ENCODE assay signal across 12 cellular contexts in genomic region chr21:34894401-34894800, GRCh38.
"Had no signal": no experiment of that assay in that cellular context is flagged by ENCODE, and none has a peak within 500 bp of the region (broad histone marks: within the 10 kb centered on the region; RNA-seq: fewer than 3 reads in every experiment).

No MANE protein-coding gene starts in this region.

- H3K79me2 ChIP-seq: hepatocyte had no signal

- H3K4me2 ChIP-seq: hepatocyte, neural progenitor cell had no signal

- DNase-seq: activated CD4-positive, CD25-positive, alpha-beta regulatory T cell; activated naive CD4-positive, alpha-beta T cell treated with anti-CD3 and anti-CD28 coated beads, Interleukin-2, amount 10 ng/mL, durations not matched to agents 7 days and 5 days; caudate nucleus; effector CD4-positive, alpha-beta T cell; ovary; stimulated activated CD4-positive, alpha-beta T cell treated with anti-CD3 and anti-CD28 coated beads, Interleukin-12 subunit alpha, Interleukin-12 subunit beta, amount 100 ng/mL, for 4 hours; stimulated activated naive CD4-positive, alpha-beta T cell treated with Interleukin-2 at 50 U/mL for 16 hours; T-helper 1 cell had no signal

- H3K9me3 Mint-ChIP-seq: activated naive CD4-positive, alpha-beta T cell treated with anti-CD3 and anti-CD28 coated beads, Interleukin-2, amount 10 ng/mL, durations not matched to agents 7 days and 5 days had no signal

- H3K9ac ChIP-seq: neural progenitor cell had no signal

- H3K27ac ChIP-seq: coronary artery, epithelial cell of prostate, hepatocyte, neural progenitor cell, ovary had no signal

- H3K27me3 ChIP-seq: ovary had no signal

- H3K4me3 Mint-ChIP-seq: activated naive CD4-positive, alpha-beta T cell treated with anti-CD3 and anti-CD28 coated beads, Interleukin-2, amount 10 ng/mL, durations not matched to agents 7 days and 5 days; neural progenitor cell had no signal

- H3K36me3 Mint-ChIP-seq: neural progenitor cell had no signal

- H3K27ac Mint-ChIP-seq: activated naive CD4-positive, alpha-beta T cell treated with anti-CD3 and anti-CD28 coated beads, Interleukin-2, amount 10 ng/mL, durations not matched to agents 7 days and 5 days; neural progenitor cell had no signal

- H3K36me3 ChIP-seq: neural progenitor cell, ovary had no signal

- H2AFZ ChIP-seq: hepatocyte, neural progenitor cell had no signal

- H3K9me3 ChIP-seq: ovary had no signal

- H3K4me3 ChIP-seq: coronary artery, hepatocyte, neural progenitor cell, ovary had no signal
